ENCODE assay signal across 8 cellular contexts in the genomic region with DNA sequence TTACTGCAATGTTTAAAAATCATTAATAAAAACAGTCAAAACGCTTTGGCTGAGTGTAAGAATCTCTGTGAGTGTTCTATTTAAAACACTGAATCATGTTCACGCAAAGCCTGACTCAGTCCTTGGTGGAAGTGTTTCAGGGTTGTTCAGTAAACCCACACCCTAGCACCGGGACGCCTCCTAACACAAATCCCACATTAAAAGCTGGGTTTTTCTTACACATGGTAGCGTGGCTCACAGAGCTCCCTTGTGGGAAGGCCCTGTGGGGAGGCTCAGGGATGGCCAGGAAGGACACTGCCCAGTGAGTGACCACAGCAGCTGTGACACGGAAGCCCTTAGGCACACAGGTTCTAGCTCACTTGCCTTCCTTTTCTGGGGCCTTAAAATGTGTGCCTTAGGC.
A peak's percentile ranks its signal among the peaks of the same experiment; 100 is the strongest.
DNase-seq lines count a peak whose midpoint lies in the region; ATAC-seq and TF ChIP-seq lines count a peak whose summit lies in the region.

No MANE protein-coding gene starts in this region.

- peak overlapping the region; percentile 80 for H3K9ac ChIP-seq in mesenchymal stem cell (ENCODE audit: low read length)

- H3K4me1 ChIP-seq in adrenal gland (replicated peaks in 1 of 2) (peaks cover 16 to 43% of the 10 kb centered on the region in 2 donors), mesenchymal stem cell (ENCODE audit: control insufficient read depth, insufficient read depth, low read depth, low read length) (peaks cover 30% of the 10 kb centered on the region), testis (peaks cover 43% of the 10 kb centered on the region)

- H3K36me3 Mint-ChIP-seq in Calu3 (ENCODE audit: insufficient read depth, unreplicated experiment): no peaks in the 10 kb centered on the region

- peak overlapping the region; percentile 6 to 81 for H3K18ac ChIP-seq in mesenchymal stem cell (ENCODE audit: low read depth in 1 of 2, low read length in 2 of 2)

- H4K91ac ChIP-seq in mesenchymal stem cell (ENCODE audit: low read length): peak overlapping the region; percentile 80

- no peak overlapping the region for H3K4me2 ChIP-seq in mesenchymal stem cell (ENCODE audit: low read length, poor library complexity, severe bottlenecking)

- no peak overlapping the region for H2BK5ac ChIP-seq in mesenchymal stem cell (ENCODE audit: low read depth, low read length, poor library complexity, severe bottlenecking)

- no peaks in the 10 kb centered on the region for H3K9me3 Mint-ChIP-seq in Calu3 (ENCODE audit: low read depth, unreplicated experiment)

- WGBS in adrenal gland, 4 donors: 41 to 58% (median 51%) methylated on average over 6 of the region's 6 CpGs
- 29% methylated on average over 5 of the region's 6 CpGs for WGBS in mesenchymal stem cell
- 71 to 75% methylated on average over 6 of the region's 6 CpGs for WGBS in testis, 2 donors

- H3K27me3 ChIP-seq in adrenal gland: no peaks in the 10 kb centered on the region
- no peaks in the 10 kb centered on the region for H3K27me3 ChIP-seq in mesenchymal stem cell (ENCODE audit: control insufficient read depth in 1 of 2, insufficient read depth in 1 of 2, low read length in 2 of 2)
- H3K27me3 ChIP-seq in testis: no peaks in the 10 kb centered on the region

- peak overlapping the region; percentile 17 for H2AK5ac ChIP-seq in mesenchymal stem cell (ENCODE audit: low read length, severe bottlenecking)

- H3K27ac Mint-ChIP-seq in Calu3 (ENCODE audit: unreplicated experiment): no peak overlapping the region

- no peak for TF ChIP-seq CTCF in adrenal gland (IDR thresholded peaks at IDR 0.05)
- no peak for TF ChIP-seq CTCF in testis (IDR thresholded peaks at IDR 0.05)
- no peak for TF ChIP-seq CTCF in Calu3 (IDR thresholded peaks at IDR 0.05; ENCODE audit: unreplicated experiment)

- peak overlapping the region; percentile 49 to 85 for H2BK12ac ChIP-seq in mesenchymal stem cell (ENCODE audit: low read length in 2 of 2)

- no peak overlapping the region for H2AFZ ChIP-seq in mesenchymal stem cell (ENCODE audit: low read depth, low read length)

- no peaks in the 10 kb centered on the region for H3K27me3 Mint-ChIP-seq in Calu3 (ENCODE audit: unreplicated experiment)

- peak overlapping the region; percentile 81 for H2BK120ac ChIP-seq in mesenchymal stem cell (ENCODE audit: low read depth, low read length)

- H2BK15ac ChIP-seq in mesenchymal stem cell (ENCODE audit: low read depth, poor library complexity, severe bottlenecking): peak overlapping the region; percentile 82

- H3K27ac ChIP-seq in adrenal gland (peak overlapping the region in 3 of 5 donors; percentile 33 to 95 (median 34)), mesenchymal stem cell (ENCODE audit: low read length, poor library complexity, severe bottlenecking) (peak overlapping the region; percentile 57), testis (peak overlapping the region; percentile 39 to 43)

- H3K4me3 ChIP-seq in adrenal gland: no peak overlapping the region
- H3K4me3 ChIP-seq in mesenchymal stem cell (ENCODE audit: insufficient read depth in 1 of 2, low read depth in 1 of 2, low read length in 2 of 2): no peak overlapping the region
- H3K4me3 ChIP-seq in testis: no peak overlapping the region

- H3K79me1 ChIP-seq in mesenchymal stem cell (replicated peaks; ENCODE audit: low read length, poor library complexity, severe bottlenecking): peaks cover 3% of the 10 kb centered on the region

- peak; percentile 41 to 44 for ATAC-seq in activated CD4-positive, CD25-positive, alpha-beta regulatory T cell treated with anti-CD3 and anti-CD28 coated beads, Interleukin-2, amount 50 U/mL, for 24 hours
- no peak for ATAC-seq in HG03378 (IDR thresholded peaks at IDR 0.05; ENCODE audit: unreplicated experiment)

- H3K4me1 Mint-ChIP-seq in Calu3 (ENCODE audit: low read depth, unreplicated experiment): peaks cover 10% of the 10 kb centered on the region

- TF ChIP-seq POLR2A in adrenal gland (IDR thresholded peaks at IDR 0.05) (no peak), testis (IDR thresholded peaks at IDR 0.05) (no peak)

- peak overlapping the region; percentile 36 to 88 for H3K4ac ChIP-seq in mesenchymal stem cell (ENCODE audit: low read depth in 1 of 2, low read length in 2 of 2)

- no peak for DNase-seq in activated CD4-positive, CD25-positive, alpha-beta regulatory T cell treated with anti-CD3 and anti-CD28 coated beads, Interleukin-2, amount 50 U/mL, for 72 hours
- DNase-seq in adrenal gland (peak in 4 of 7 donors; percentile 24 to 58 (median 44)), mesenchymal stem cell (peak; percentile 87), testis (no peak), Calu3 (no peak), NCI-H526 treated with DMSO at 0.1 percent for 48 hours (lab: John Stamatoyannopoulos, UW) (no peak)

- no peaks in the 10 kb centered on the region for H3K9me3 ChIP-seq in adrenal gland (replicated peaks in 1 of 3)
- H3K9me3 ChIP-seq in mesenchymal stem cell (ENCODE audit: control insufficient read depth, low read length): no peaks in the 10 kb centered on the region
- no peaks in the 10 kb centered on the region for H3K9me3 ChIP-seq in testis

- H3K23ac ChIP-seq in mesenchymal stem cell (ENCODE audit: low read length in 2 of 2): peak overlapping the region in 1 of 2 experiments; percentile 96

- peak overlapping the region; percentile 33 for H4K8ac ChIP-seq in mesenchymal stem cell (ENCODE audit: low read length)

- peak overlapping the region in 1 of 2 experiments; percentile 95 for H3K14ac ChIP-seq in mesenchymal stem cell (ENCODE audit: low read length in 2 of 2)

- CTCF ChIA-PET in Calu3 (lab: Charles Lee): no interaction called here

- no peak overlapping the region for H3K4me3 Mint-ChIP-seq in Calu3 (ENCODE audit: low read depth, unreplicated experiment)

- H3K36me3 ChIP-seq in adrenal gland (replicated peaks in 1 of 2): no peaks in the 10 kb centered on the region
- no peaks in the 10 kb centered on the region for H3K36me3 ChIP-seq in mesenchymal stem cell (ENCODE audit: control insufficient read depth in 1 of 2, insufficient read depth in 2 of 2, low read depth in 1 of 2, low read length in 2 of 2)
- no peaks in the 10 kb centered on the region for H3K36me3 ChIP-seq in testis (ENCODE audit: low read depth, missing control alignments)

- intact Hi-C loops in adrenal gland (cut with DNase I) (no loop called here), testis (cut with DNase I; ENCODE audit: low total_unique reads) (no loop called here), Calu3 (cut with micrococcal nuclease; ENCODE audit: unreplicated experiment) (no loop called here)

- BruUV-seq in Calu3 (replicated peaks; lab: Mats Ljungman, UMichigan): no TSS peak

Comparison
In these comparisons a context has a peak if more than half of its experiments do, and no peak if none do; other contexts are left out.
1. DNase-seq: peak in adrenal gland (4 of 7) and mesenchymal stem cell (single experiment); none in activated CD4-positive, CD25-positive, alpha-beta regulatory T cell treated with anti-CD3 and anti-CD28 coated beads, Interleukin-2, amount 50 U/mL, for 72 hours (single experiment), testis (single experiment), Calu3 (single experiment) and NCI-H526 treated with DMSO at 0.1 percent for 48 hours (single experiment).
2. Peak in every context shown above with its lines, with median percentiles within 50 percentile points of each other: H3K27ac ChIP-seq.